Comparison of ENCODE assay signal across 7 cellular contexts in the genomic region with DNA sequence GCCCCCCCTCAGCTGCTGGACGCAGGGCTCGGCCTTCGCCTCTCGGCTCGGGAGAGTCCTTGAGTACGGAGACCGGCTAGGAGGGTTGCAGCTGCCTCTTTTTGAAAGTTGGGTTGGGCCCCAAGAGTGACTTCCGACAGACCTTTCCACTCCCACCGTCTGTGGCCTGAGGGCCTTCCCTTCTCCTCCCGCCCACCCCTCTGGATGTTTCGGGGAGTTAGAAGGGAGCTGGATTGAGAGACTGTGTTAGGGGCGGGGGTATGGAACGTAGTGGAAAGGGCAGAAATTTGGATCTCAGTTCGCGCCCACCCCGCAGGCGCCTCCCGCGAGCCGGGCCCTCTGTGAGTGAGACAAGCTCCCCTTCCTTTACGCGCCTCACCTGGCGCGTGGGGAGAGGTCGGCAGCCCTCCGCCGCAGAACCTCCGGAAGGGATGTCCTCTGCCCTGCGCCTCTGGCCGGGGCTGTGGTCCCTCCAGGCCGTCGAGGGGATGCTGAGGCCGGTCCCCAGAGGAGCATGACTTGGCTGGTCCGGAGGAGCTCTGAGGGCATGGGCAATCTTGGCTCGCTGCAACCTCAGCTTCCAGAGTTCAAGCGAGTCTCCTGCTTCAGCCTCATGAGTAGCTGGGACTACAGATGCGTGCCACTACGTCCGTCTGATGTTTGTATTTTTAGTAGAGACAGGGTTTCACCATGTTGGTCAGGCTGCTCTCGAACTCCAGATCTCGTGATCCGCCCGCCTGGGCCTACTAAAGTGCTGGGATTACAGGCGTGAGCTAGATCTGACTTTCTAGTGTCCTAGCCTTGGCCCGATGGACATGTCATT. TPM values are rescaled to one million over a fixed set of nuclear protein-coding genes. Genes with fewer than 3 reads are reported as not detected.
A peak's percentile ranks its signal among the peaks of the same experiment; 100 is the strongest.
DNase-seq lines count a peak whose midpoint lies in the region; ATAC-seq and TF ChIP-seq lines count a peak whose summit lies in the region.

No MANE protein-coding gene starts in this region.

- peak overlapping the region; percentile 98 for H3K9ac ChIP-seq in smooth muscle cell (ENCODE audit: low read depth)

- H3K36me3 ChIP-seq in smooth muscle cell (ENCODE audit: low read depth): peaks cover 5% of the 10 kb centered on the region

- DNase-seq in amniotic epithelial cell (ENCODE audit: low read depth) (peak; percentile 12), smooth muscle cell (lab: John Stamatoyannopoulos, UW; ENCODE audit: unreplicated experiment) (no peak), NCI-H526 (lab: John Stamatoyannopoulos, UW) (no peak)

- peaks cover 25% of the 10 kb centered on the region for H3K4me1 ChIP-seq in smooth muscle cell (ENCODE audit: low read depth)

- peak; percentile 46 for TF ChIP-seq POLR2A in Raji (IDR thresholded peaks at IDR 0.05; ENCODE audit: insufficient read depth, low read depth, low read length)

- peak overlapping the region; percentile 58 for H3K4me3 ChIP-seq in iPS-11a (ENCODE audit: low read depth, low read length)
- H3K4me3 ChIP-seq in smooth muscle cell: peak overlapping the region; percentile 93

- peaks cover 44% of the 10 kb centered on the region for H3K79me2 ChIP-seq in smooth muscle cell (ENCODE audit: low read depth)

- peaks cover 5% of the 10 kb centered on the region for H4K20me1 ChIP-seq in smooth muscle cell (ENCODE audit: low read depth)

- peaks cover 17% of the 10 kb centered on the region for H3F3A ChIP-seq in smooth muscle cell (ENCODE audit: low read depth)

- peak overlapping the region; percentile 87 for H3K27ac ChIP-seq in smooth muscle cell (ENCODE audit: low read depth)

- H3K27me3 ChIP-seq in smooth muscle cell (ENCODE audit: low read depth): no peaks in the 10 kb centered on the region

- no peaks in the 10 kb centered on the region for H3K9me3 ChIP-seq in smooth muscle cell (replicated peaks; ENCODE audit: low read depth)

- H3K4me2 ChIP-seq in smooth muscle cell: peak overlapping the region; percentile 97

- H2AFZ ChIP-seq in smooth muscle cell (ENCODE audit: low read depth): peak overlapping the region; percentile 92

- TF ChIP-seq CTCF in smooth muscle cell (IDR thresholded peaks at IDR 0.05; ENCODE audit: borderline replicate concordance, insufficient read depth, poor library complexity, severe bottlenecking): no peak

- peak; percentile 2 for ATAC-seq in GM18858 (IDR thresholded peaks at IDR 0.05; ENCODE audit: unreplicated experiment)
- ATAC-seq in HG02884 (IDR thresholded peaks at IDR 0.05; ENCODE audit: unreplicated experiment): peak; percentile 13

- WGBS in smooth muscle cell (ENCODE audit: low lambda C conversion rate): 36% methylated on average over 41 of the region's 45 CpGs

RNA-seq across cellular contexts. Expression of gene C2orf74, which starts 15.9 kb away (rescaled TPM):
- 4.2 and 5.8 TPM in 2 replicates for total RNA-seq in smooth muscle cell
- polyA plus RNA-seq in smooth muscle cell: 7.9 and 8.8 TPM in 2 replicates
